8 cellular contexts compared by ENCODE assay signal in the genomic region with DNA sequence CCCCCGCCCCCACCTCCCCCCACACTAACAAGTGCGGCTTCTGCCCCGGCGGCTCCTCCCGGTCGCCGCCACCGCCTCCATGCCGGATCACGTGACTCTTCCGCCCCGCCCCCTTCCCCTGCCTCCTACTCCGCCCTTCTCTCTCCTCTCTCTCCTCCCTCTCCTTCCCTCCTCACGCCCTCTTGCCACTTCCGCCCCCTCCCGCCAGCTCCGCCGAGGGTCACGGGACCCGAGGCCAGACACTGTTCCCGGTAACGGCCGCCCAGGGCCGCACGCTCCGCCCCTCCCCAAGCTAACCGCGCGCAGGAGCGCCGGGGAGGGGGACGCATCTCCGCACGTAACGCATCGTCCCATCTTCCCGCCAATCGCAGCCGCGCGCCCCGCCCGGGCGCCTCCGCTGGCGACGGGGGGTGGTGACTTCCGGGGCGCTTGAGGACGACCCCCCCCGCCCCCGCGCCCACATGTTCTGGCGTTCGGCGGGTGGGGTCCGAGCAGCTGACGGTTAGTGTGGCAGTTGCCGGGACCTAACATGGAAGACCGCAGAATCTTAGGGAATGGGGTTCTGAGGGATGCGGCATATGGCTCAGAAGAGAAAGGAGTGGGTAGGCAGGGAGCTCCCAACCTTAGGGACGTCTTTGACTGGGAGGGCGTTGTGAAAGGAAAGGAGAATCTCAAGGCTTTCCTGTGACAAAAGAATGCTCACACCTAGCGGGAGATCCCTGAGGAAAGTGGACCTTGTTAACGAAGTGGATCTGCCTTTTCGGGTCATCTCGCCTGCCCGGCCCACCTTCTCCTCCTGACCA. TPM values are rescaled to one million over a fixed set of nuclear protein-coding genes. Genes with fewer than 3 reads are reported as not detected.
DNase-seq lines count a peak whose midpoint lies in the region; ATAC-seq and TF ChIP-seq lines count a peak whose summit lies in the region.

A gene with protein sequence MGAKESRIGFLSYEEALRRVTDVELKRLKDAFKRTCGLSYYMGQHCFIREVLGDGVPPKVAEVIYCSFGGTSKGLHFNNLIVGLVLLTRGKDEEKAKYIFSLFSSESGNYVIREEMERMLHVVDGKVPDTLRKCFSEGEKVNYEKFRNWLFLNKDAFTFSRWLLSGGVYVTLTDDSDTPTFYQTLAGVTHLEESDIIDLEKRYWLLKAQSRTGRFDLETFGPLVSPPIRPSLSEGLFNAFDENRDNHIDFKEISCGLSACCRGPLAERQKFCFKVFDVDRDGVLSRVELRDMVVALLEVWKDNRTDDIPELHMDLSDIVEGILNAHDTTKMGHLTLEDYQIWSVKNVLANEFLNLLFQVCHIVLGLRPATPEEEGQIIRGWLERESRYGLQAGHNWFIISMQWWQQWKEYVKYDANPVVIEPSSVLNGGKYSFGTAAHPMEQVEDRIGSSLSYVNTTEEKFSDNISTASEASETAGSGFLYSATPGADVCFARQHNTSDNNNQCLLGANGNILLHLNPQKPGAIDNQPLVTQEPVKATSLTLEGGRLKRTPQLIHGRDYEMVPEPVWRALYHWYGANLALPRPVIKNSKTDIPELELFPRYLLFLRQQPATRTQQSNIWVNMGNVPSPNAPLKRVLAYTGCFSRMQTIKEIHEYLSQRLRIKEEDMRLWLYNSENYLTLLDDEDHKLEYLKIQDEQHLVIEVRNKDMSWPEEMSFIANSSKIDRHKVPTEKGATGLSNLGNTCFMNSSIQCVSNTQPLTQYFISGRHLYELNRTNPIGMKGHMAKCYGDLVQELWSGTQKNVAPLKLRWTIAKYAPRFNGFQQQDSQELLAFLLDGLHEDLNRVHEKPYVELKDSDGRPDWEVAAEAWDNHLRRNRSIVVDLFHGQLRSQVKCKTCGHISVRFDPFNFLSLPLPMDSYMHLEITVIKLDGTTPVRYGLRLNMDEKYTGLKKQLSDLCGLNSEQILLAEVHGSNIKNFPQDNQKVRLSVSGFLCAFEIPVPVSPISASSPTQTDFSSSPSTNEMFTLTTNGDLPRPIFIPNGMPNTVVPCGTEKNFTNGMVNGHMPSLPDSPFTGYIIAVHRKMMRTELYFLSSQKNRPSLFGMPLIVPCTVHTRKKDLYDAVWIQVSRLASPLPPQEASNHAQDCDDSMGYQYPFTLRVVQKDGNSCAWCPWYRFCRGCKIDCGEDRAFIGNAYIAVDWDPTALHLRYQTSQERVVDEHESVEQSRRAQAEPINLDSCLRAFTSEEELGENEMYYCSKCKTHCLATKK (N-terminal part only) (minus strand): TSS at position 92 of the 803 bp plus-strand sequence. CDS start 194 bp downstream, outside the sequence.

- peak within 1 kb of the TSS; percentile 82 for H3K4me3 ChIP-seq in BJ (ENCODE audit: low read depth, low read length)
- peak within 1 kb of the TSS; percentile 84 for H3K4me3 ChIP-seq in coronary artery

- H3K27ac Mint-ChIP-seq in activated CD4-positive, alpha-beta T cell treated with anti-CD3 and anti-CD28 coated beads, Interleukin-2, amount 10 ng/mL, durations not matched to agents 24 days and 14 days, result peak within 1 kb of the TSS; percentile 99

- peak; percentile 83 for ATAC-seq in HG03442 (IDR thresholded peaks at IDR 0.05; ENCODE audit: unreplicated experiment)

- intact Hi-C loops in activated CD4-positive, alpha-beta T cell treated with anti-CD3 and anti-CD28 coated beads, Interleukin-2, amount 10 ng/mL, durations not matched to agents 24 days and 14 days (cut with micrococcal nuclease), result loop anchor here (1.0 to 10.0 kb wide), 6 partner anchors 29 to 1673 kb away; a partner anchor contains a TSS

- no peaks in the 10 kb centered on the region for H3K9me3 Mint-ChIP-seq in activated CD4-positive, alpha-beta T cell treated with anti-CD3 and anti-CD28 coated beads, Interleukin-2, amount 10 ng/mL, durations not matched to agents 24 days and 14 days

- H3K36me3 ChIP-seq in BJ (ENCODE audit: control insufficient read depth, insufficient read depth, low read length), result no peaks in the 10 kb centered on the region

- DNase-seq in BJ (ENCODE audit: low read depth), result peak; percentile 92
- peak; percentile 85 for DNase-seq in GM19238 (ENCODE audit: insufficient read length, low spot score)
- peak; percentile 89 for DNase-seq in NCI-H524 treated with DMSO at 0.1 percent for 48 hours (lab: John Stamatoyannopoulos, UW)
- peak; percentile 99 for DNase-seq in activated CD4-positive, alpha-beta T cell treated with anti-CD3 and anti-CD28 coated beads, Interleukin-2, amount 10 ng/mL, durations not matched to agents 24 days and 14 days
- peak; percentile 99 for DNase-seq in coronary artery (ENCODE audit: low spot score)
- peak; percentile 99 for DNase-seq in left kidney (ENCODE audit: low read depth, low spot score)
- DNase-seq in stimulated activated CD4-positive, alpha-beta T cell treated with anti-CD3 and anti-CD28 coated beads, Interleukin-2, amount 100 ng/mL, for 24 hours, result peak; percentile 99

- no peaks in the 10 kb centered on the region for H3K27me3 ChIP-seq in BJ (ENCODE audit: control insufficient read depth, insufficient read depth, low read length)

- POLR2A ChIA-PET in BJ (lab: Charles Lee), result interaction anchor here (0.5 to 0.6 kb wide), 2 partner anchors 18 to 136 kb away, joined by 4 to 8 read pairs; no protein-coding TSS in a partner anchor

- H3K36me3 Mint-ChIP-seq in activated CD4-positive, alpha-beta T cell treated with anti-CD3 and anti-CD28 coated beads, Interleukin-2, amount 10 ng/mL, durations not matched to agents 24 days and 14 days (ENCODE audit: low read depth), result peaks cover 3% of the 10 kb centered on the region

- H3K4me3 Mint-ChIP-seq in activated CD4-positive, alpha-beta T cell treated with anti-CD3 and anti-CD28 coated beads, Interleukin-2, amount 10 ng/mL, durations not matched to agents 24 days and 14 days, result peak within 1 kb of the TSS; percentile 96

- H3K27me3 Mint-ChIP-seq in activated CD4-positive, alpha-beta T cell treated with anti-CD3 and anti-CD28 coated beads, Interleukin-2, amount 10 ng/mL, durations not matched to agents 24 days and 14 days, result no peaks in the 10 kb centered on the region

- H3K27ac ChIP-seq in coronary artery, result peak within 1 kb of the TSS; percentile 90

- TF ChIP-seq CTCF in BJ (IDR thresholded peaks at IDR 0.05; ENCODE audit: insufficient read depth, low read depth, low read length) (peak; percentile 27; the same call in 1 of the 2 replicates), coronary artery (IDR thresholded peaks at IDR 0.05) (no peak)

- CTCF ChIA-PET in BJ (lab: Yijun Ruan, JAX), result interaction anchor here (0.5 to 1.7 kb wide), 7 partner anchors 8 to 195 kb away, joined by 3 to 6 read pairs (median 4); no protein-coding TSS in a partner anchor

- H3K4me1 Mint-ChIP-seq in activated CD4-positive, alpha-beta T cell treated with anti-CD3 and anti-CD28 coated beads, Interleukin-2, amount 10 ng/mL, durations not matched to agents 24 days and 14 days, result peaks cover 38% of the 10 kb centered on the region

RNA-seq across cellular contexts. Expression of the gene that starts here (rescaled TPM):
- 23.8 and 38.4 TPM in 2 replicates for polyA plus RNA-seq in BJ (2011; rRNA removed)
- 28.2 and 29.5 TPM in 2 replicates for polyA minus RNA-seq in BJ (2011; rRNA and poly(A)+ RNA removed)
- 30.2 and 34.3 TPM in 2 replicates for total RNA-seq in activated CD4-positive, alpha-beta T cell treated with anti-CD3 and anti-CD28 coated beads, Interleukin-2, amount 10 ng/mL, durations not matched to agents 24 days and 14 days

Comparison
In these comparisons a context has a peak if more than half of its experiments do, and no peak if none do; other contexts are left out.
1. Peak in every context shown above with its lines: DNase-seq, ATAC-seq, H3K4me3 ChIP-seq and H3K27ac ChIP-seq.